35 cellular contexts compared by ENCODE assay signal in the genomic region with DNA sequence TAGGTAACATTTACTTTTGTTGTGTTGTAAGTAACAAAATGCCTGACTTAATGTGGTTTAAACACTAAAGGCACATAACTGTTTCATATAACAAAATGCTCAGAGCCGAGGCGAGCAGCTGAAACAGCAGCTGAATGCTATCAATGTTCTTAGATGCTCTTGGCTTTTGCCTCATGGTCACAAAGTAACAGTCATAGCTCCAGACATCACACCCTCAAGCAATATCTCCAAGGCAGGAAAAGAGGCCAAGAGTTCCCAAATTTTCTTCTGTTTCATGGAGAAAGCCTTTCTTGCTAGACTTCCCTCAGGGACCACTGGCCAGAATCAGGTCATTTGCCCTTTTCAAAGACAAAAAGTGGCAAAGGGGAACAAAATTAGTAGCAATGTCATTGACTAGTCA.
"Had no signal": no experiment of that assay in that cellular context is flagged by ENCODE, and none has a peak within 500 bp of the region (broad histone marks: within the 10 kb centered on the region; RNA-seq: fewer than 3 reads in every experiment).

No MANE protein-coding gene starts in this region.

- H3K4me3 ChIP-seq: MG63 had no signal

- H3K9me3 ChIP-seq: MG63 had no signal

- H3K36me3 ChIP-seq: MG63 had no signal

- DNase-seq: Karpas-422, Kasumi-1, MG63, MM.1S, MV-4-11, NCI-H1048, NCI-H1092, NCI-H1092 treated with DMSO at 0.1 percent for 48 hours, NCI-H1105, NCI-H1105 treated with DMSO at 0.1 percent for 48 hours, NCI-H1417, NCI-H1417 treated with DMSO at 0.1 percent for 48 hours, NCI-H1436, NCI-H1436 treated with DMSO at 0.1 percent for 48 hours, NCI-H146, NCI-H1694, NCI-H1694 treated with DMSO at 0.1 percent for 48 hours, NCI-H187, NCI-H187 treated with DMSO at 0.1 percent for 48 hours, NCI-H1930, NCI-H2029, NCI-H2029 treated with DMSO at 0.1 percent for 48 hours, NCI-H2081, NCI-H2081 treated with DMSO at 0.1 percent for 48 hours, NCI-H2107, NCI-H2171, NCI-H2171 treated with DMSO at 0.1 percent for 48 hours, NCI-H2227 treated with DMSO at 0.1 percent for 48 hours, NCI-H226, NCI-H345, NCI-H446, NCI-H446 treated with DMSO at 0.1 percent for 48 hours, NCI-H510A, NCI-H510A treated with DMSO at 0.1 percent for 48 hours, NCI-H524 had no signal
